ENCODE assay signal across 19 cellular contexts in the genomic region with DNA sequence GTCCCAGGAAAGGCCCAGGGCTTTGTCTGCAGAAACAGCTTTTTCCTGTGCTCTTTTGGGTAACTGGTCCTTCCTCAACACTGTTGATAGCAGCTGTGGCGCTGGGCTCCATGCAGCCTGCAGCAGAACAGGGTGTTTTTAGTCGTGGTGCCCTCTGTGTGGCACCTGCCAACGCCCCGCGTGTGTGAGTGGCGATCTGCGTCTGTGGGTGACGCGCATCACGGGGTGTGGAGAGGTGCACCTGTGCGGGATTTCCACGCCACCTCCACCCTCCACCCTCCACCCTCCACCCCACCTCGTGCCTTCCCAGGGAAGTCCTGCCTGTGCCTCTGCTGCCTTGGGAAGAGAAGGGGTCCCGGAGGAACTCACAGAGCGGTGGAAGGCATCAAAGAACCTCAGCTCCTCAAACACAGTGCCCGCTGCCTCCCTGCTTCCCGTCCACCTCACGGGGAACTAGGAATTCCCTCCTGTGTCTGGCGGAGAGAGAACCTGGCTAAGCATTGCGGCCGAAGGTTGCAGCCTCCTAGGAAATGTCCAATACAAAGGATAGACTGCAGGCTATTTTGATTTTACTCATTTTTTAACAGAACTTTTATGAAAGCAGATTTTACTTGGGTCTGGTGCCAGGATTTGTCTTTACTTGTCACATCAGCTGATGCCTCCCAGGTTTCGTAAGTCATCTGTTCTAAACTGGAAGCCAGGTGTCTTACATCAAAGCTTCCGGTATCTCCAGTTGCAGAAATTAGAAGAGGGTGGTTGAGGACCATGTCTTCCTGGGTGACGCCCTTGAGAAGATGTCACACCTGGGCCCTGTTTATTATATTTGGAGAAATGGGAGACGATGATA.
DNase-seq lines count a peak whose midpoint lies in the region; ATAC-seq, FAIRE-seq and TF ChIP-seq lines count a peak whose summit lies in the region.
"Had no signal": no experiment of that assay in that cellular context is flagged by ENCODE, and none has a peak within 500 bp of the region (broad histone marks: within the 10 kb centered on the region; RNA-seq: fewer than 3 reads in every experiment).

No MANE protein-coding gene starts in this region.

- DNase-seq in D721Med (ENCODE audit: insufficient read length, low spot score) (peak; percentile 13), epithelial cell of esophagus (ENCODE audit: low read depth) (peak; percentile 47), NCI-H2107 treated with DMSO at 0.1 percent for 48 hours (lab: John Stamatoyannopoulos, UW; ENCODE audit: unreplicated experiment) (no peak), left lobe of liver (ENCODE audit: low spot score) (no peak), GM12891 (ENCODE audit: insufficient read length, low spot score) (no peak)
- DNase-seq: CD4-positive, alpha-beta memory T cell; DND-41; NCI-H1436; NCI-H2029 treated with DMSO at 0.1 percent for 48 hours; NCI-H226; NCI-H526 treated with DMSO at 0.1 percent for 48 hours; OCI-M1; RPMI8226 had no signal

- H3K4me3 ChIP-seq in BLaER1 (no peak overlapping the region), epithelial cell of esophagus (ENCODE audit: low read length) (no peak overlapping the region), neutrophil (ENCODE audit: low read depth in 1 of 2, low read length in 1 of 2) (no peak overlapping the region)

- H3K27me3 ChIP-seq in BLaER1 = no peaks in the 10 kb centered on the region
- no peaks in the 10 kb centered on the region for H3K27me3 ChIP-seq in neutrophil

- H3K9ac ChIP-seq in BLaER1 = no peak overlapping the region
- H3K9ac ChIP-seq: KMS-11 had no signal

- no peak for TF ChIP-seq CTCF in D721Med (IDR thresholded peaks at IDR 0.05; ENCODE audit: insufficient read depth, missing control alignments)
- no peak for TF ChIP-seq CTCF in epithelial cell of esophagus (IDR thresholded peaks at IDR 0.05; ENCODE audit: insufficient read depth, low read depth, low read length, missing control alignments)
- TF ChIP-seq CTCF in neutrophil (IDR thresholded peaks at IDR 0.05) = no peak

- H3K9me3 ChIP-seq in BLaER1 = no peaks in the 10 kb centered on the region
- H3K9me3 ChIP-seq in neutrophil = no peaks in the 10 kb centered on the region

- no peak overlapping the region for H3K27ac ChIP-seq in BLaER1
- peak overlapping the region; percentile 46 for H3K27ac ChIP-seq in neutrophil
- H3K27ac ChIP-seq: KMS-11 had no signal

- TF ChIP-seq POLR2A in GM12891 (IDR thresholded peaks at IDR 0.05; ENCODE audit: low read depth, low read length) = no peak

- FAIRE-seq in D721Med (lab: Jason Lieb, UNC) (no peak), GM12891 (lab: Jason Lieb, UNC) (no peak)
- FAIRE-seq: G401.6, HepG2 had no signal

- peak overlapping the region; percentile 15 for H3K4me2 ChIP-seq in BLaER1
- H3K4me2 ChIP-seq: KMS-11 had no signal

- H3K4me1 ChIP-seq in BLaER1 (peaks cover 59% of the 10 kb centered on the region), neutrophil (ENCODE audit: control insufficient read depth in 1 of 2, insufficient read depth in 1 of 2, low read depth in 1 of 2, low read length in 1 of 2) (peaks cover 19 to 21% of the 10 kb centered on the region in 2 experiments)

- H4K20me1 ChIP-seq in BLaER1 = peaks cover 100% of the 10 kb centered on the region

- H3K36me3 ChIP-seq in BLaER1 (peaks cover 18% of the 10 kb centered on the region; the same call in 1 of the 2 replicates), neutrophil (peaks cover 24% of the 10 kb centered on the region)

- ATAC-seq in left lobe of liver (no peak), HG03135 (IDR thresholded peaks at IDR 0.05; ENCODE audit: unreplicated experiment) (no peak)
- ATAC-seq: HepG2 had no signal

TF ChIP-seq in GM12891, 5 proteins besides CTCF, POLR2A, EP300 and RAD21:
- TF ChIP-seq TAF1 (IDR thresholded peaks at IDR 0.05; ENCODE audit: low read depth, low read length) = no peak
- no peak for TF ChIP-seq PAX5 (IDR thresholded peaks at IDR 0.05; ENCODE audit: insufficient read depth, low read length, severe bottlenecking)
- TF ChIP-seq SPI1 (IDR thresholded peaks at IDR 0.05; ENCODE audit: low read depth, low read length) = no peak
- TF ChIP-seq POLR2AphosphoS5 (IDR thresholded peaks at IDR 0.05; ENCODE audit: low read depth, low read length) = no peak
- no peak for TF ChIP-seq POU2F2 (IDR thresholded peaks at IDR 0.05; ENCODE audit: low read depth, low read length)
TF ChIP-seq in GM12891: peak in this region for 0.

Comparison
In these comparisons a context has a peak if more than half of its experiments do, and no peak if none do; other contexts are left out.
1. DNase-seq: peak in D721Med (single experiment) and epithelial cell of esophagus (single experiment); none in NCI-H2107 treated with DMSO at 0.1 percent for 48 hours (single experiment), left lobe of liver (single experiment) and GM12891 (single experiment).